Comparison of ENCODE assay signal across 2 cellular contexts in genomic region chr10:86423739-86424138, GRCh38.
TF ChIP-seq lines count a peak whose summit lies in the region.

No MANE protein-coding gene starts in this region.

TF ChIP-seq in HepG2, 621 proteins besides CTCF, POLR2A, EP300 and RAD21:
- TF ChIP-seq ZNF577 (CRISPR knock-in tag; IDR thresholded peaks at IDR 0.05; ENCODE audit: borderline replicate concordance, low read depth) (no peak), SOX13 (IDR thresholded peaks at IDR 0.05) (no peak), SOX13 (CRISPR knock-in tag; conservative IDR thresholded peaks at IDR 0.05 in 1 of 2, IDR thresholded peaks at IDR 0.05 in 1 of 2) (peak in 1 of 2 experiments; percentile 49; a peak in 2 of 4 replicates), SOX5 (CRISPR knock-in tag; IDR thresholded peaks at IDR 0.05; ENCODE audit: borderline replicate concordance) (0 out of 2 replicates have a peak, but pooled peaks have one; percentile 15), TAF15 (IDR thresholded peaks at IDR 0.05; ENCODE audit: low read depth, low read length, poor library complexity, severe bottlenecking) (no peak), ZNF883 (CRISPR knock-in tag; IDR thresholded peaks at IDR 0.05; ENCODE audit: not compliant biosample characterization) (no peak)

TF ChIP-seq in WTC11, 78 proteins besides CTCF, POLR2A, EP300 and RAD21:
- TF ChIP-seq JAZF1 (CRISPR knock-in tag; IDR thresholded peaks at IDR 0.05) (no peak), TEAD4 (CRISPR knock-in tag; IDR thresholded peaks at IDR 0.05) (no peak), ZNF671 (CRISPR knock-in tag; IDR thresholded peaks at IDR 0.05) (no peak), MAX (CRISPR knock-in tag; IDR thresholded peaks at IDR 0.05) (no peak), ATF1 (CRISPR knock-in tag; IDR thresholded peaks at IDR 0.05) (no peak), IRF2 (CRISPR knock-in tag; IDR thresholded peaks at IDR 0.05; ENCODE audit: borderline replicate concordance, low read depth) (no peak), ZNF281 (CRISPR knock-in tag; IDR thresholded peaks at IDR 0.05) (no peak), NFE2L1 (CRISPR knock-in tag; IDR thresholded peaks at IDR 0.05) (no peak), OVOL2 (CRISPR knock-in tag; IDR thresholded peaks at IDR 0.05; ENCODE audit: borderline replicate concordance) (no peak), STAT6 (CRISPR knock-in tag; conservative IDR thresholded peaks at IDR 0.05; ENCODE audit: low read depth) (no peak), FOXP4 (CRISPR knock-in tag; IDR thresholded peaks at IDR 0.05) (no peak), USF2 (CRISPR knock-in tag; IDR thresholded peaks at IDR 0.05) (no peak), MYBL2 (CRISPR knock-in tag; IDR thresholded peaks at IDR 0.05) (no peak), MXD4 (CRISPR knock-in tag; IDR thresholded peaks at IDR 0.05; ENCODE audit: borderline replicate concordance) (no peak)
